15 cellular contexts compared by ENCODE assay signal in genomic region chr12:24177889-24178288, GRCh38.
A peak's percentile ranks its signal among the peaks of the same experiment; 100 is the strongest.
DNase-seq lines count a peak whose midpoint lies in the region; ATAC-seq and TF ChIP-seq lines count a peak whose summit lies in the region.
"Had no signal": no experiment of that assay in that cellular context is flagged by ENCODE, and none has a peak within 500 bp of the region (broad histone marks: within the 10 kb centered on the region; RNA-seq: fewer than 3 reads in every experiment).

No MANE protein-coding gene starts in this region.

- no peak overlapping the region for H3K27ac Mint-ChIP-seq in T-cell
- no peak overlapping the region for H3K27ac Mint-ChIP-seq in activated naive CD4-positive, alpha-beta T cell treated with anti-CD3 and anti-CD28 coated beads, Interleukin-2, amount 10 ng/mL, durations not matched to agents 7 days and 5 days
- H3K27ac Mint-ChIP-seq: activated CD4-positive, alpha-beta T cell treated with anti-CD3 and anti-CD28 coated beads, Interleukin-2, amount 10 ng/mL, durations not matched to agents 24 days and 14 days; activated naive CD4-positive, alpha-beta T cell treated with anti-CD3 and anti-CD28 coated beads, Interleukin-2, amount 50 U/mL, for 24 hours; neural progenitor cell had no signal

- no peaks in the 10 kb centered on the region for H3K9me3 ChIP-seq in lower lobe of right lung
- H3K9me3 ChIP-seq: SJCRH30 had no signal

- H3K4me3 Mint-ChIP-seq in T-cell: no peak overlapping the region
- H3K4me3 Mint-ChIP-seq in activated naive CD4-positive, alpha-beta T cell treated with anti-CD3 and anti-CD28 coated beads, Interleukin-2, amount 10 ng/mL, durations not matched to agents 7 days and 5 days: no peak overlapping the region
- H3K4me3 Mint-ChIP-seq: activated CD4-positive, alpha-beta T cell treated with anti-CD3 and anti-CD28 coated beads, Interleukin-2, amount 10 ng/mL, durations not matched to agents 24 days and 14 days; activated naive CD4-positive, alpha-beta T cell treated with anti-CD3 and anti-CD28 coated beads, Interleukin-2, amount 50 U/mL, for 24 hours; neural progenitor cell had no signal

- CTCF ChIA-PET in T-cell (lab: Charles Lee): interaction anchor here in 1 of 2 donors (0.6 kb wide), 1 partner anchor 11 kb away, joined by 4 read pairs; no protein-coding TSS in a partner anchor
- CTCF ChIA-PET in activated naive CD4-positive, alpha-beta T cell treated with anti-CD3 and anti-CD28 coated beads, Interleukin-2, amount 10 ng/mL, durations not matched to agents 7 days and 5 days (lab: Charles Lee): no interaction called here

- H3K4me1 ChIP-seq in lower lobe of right lung: no peaks in the 10 kb centered on the region
- H3K4me1 ChIP-seq: SJCRH30 had no signal

- POLR2A ChIA-PET in T-cell (lab: Charles Lee): no interaction called here

- H3K9me3 Mint-ChIP-seq in T-cell: no peaks in the 10 kb centered on the region
- no peaks in the 10 kb centered on the region for H3K9me3 Mint-ChIP-seq in activated naive CD4-positive, alpha-beta T cell treated with anti-CD3 and anti-CD28 coated beads, Interleukin-2, amount 10 ng/mL, durations not matched to agents 7 days and 5 days
- H3K9me3 Mint-ChIP-seq: activated CD4-positive, alpha-beta T cell treated with anti-CD3 and anti-CD28 coated beads, Interleukin-2, amount 10 ng/mL, durations not matched to agents 24 days and 14 days; activated naive CD4-positive, alpha-beta T cell treated with anti-CD3 and anti-CD28 coated beads, Interleukin-2, amount 50 U/mL, for 24 hours; neural progenitor cell had no signal

- no peak overlapping the region for H3K4me3 ChIP-seq in lower lobe of right lung
- H3K4me3 ChIP-seq: neural progenitor cell, SJCRH30 had no signal

- ATAC-seq in GM19043 (IDR thresholded peaks at IDR 0.05; ENCODE audit: low read depth, unreplicated experiment) (peak; percentile 77), GM21825 (IDR thresholded peaks at IDR 0.05; ENCODE audit: unreplicated experiment) (peak; percentile 89), HG03175 (IDR thresholded peaks at IDR 0.05; ENCODE audit: unreplicated experiment) (peak; percentile 87), lower lobe of right lung (peak; percentile 21 to 41), T-cell (replicated peaks in 1 of 4) (no peak)
- ATAC-seq: stimulated activated naive CD8-positive, alpha-beta T cell treated with anti-CD3 and anti-CD28 coated beads, Interleukin-15, Interleukin-2, amounts not matched to agents 100 U/mL and 50 U/mL, for 24 hours had no signal

- no peaks in the 10 kb centered on the region for H3K27me3 ChIP-seq in lower lobe of right lung (ENCODE audit: low read depth)
- H3K27me3 ChIP-seq: neural progenitor cell, SJCRH30 had no signal

- intact Hi-C loops in lower lobe of right lung (cut with DNase I): no loop called here

- DNase-seq in lower lobe of right lung (no peak), NCI-H1694 treated with DMSO at 0.1 percent for 48 hours (lab: John Stamatoyannopoulos, UW) (no peak), NCI-H1436 treated with DMSO at 0.1 percent for 48 hours (lab: John Stamatoyannopoulos, UW) (no peak), T-cell (no peak)
- DNase-seq in activated naive CD4-positive, alpha-beta T cell treated with anti-CD3 and anti-CD28 coated beads, Interleukin-2, amount 10 ng/mL, durations not matched to agents 7 days and 5 days: no peak
- DNase-seq: activated CD4-positive, alpha-beta T cell treated with anti-CD3 and anti-CD28 coated beads, Interleukin-2, amount 10 ng/mL, durations not matched to agents 24 days and 14 days; Calu3; NCI-H2171 treated with DMSO at 0.1 percent for 48 hours; SJCRH30; stimulated activated naive CD8-positive, alpha-beta T cell treated with anti-CD3 and anti-CD28 coated beads, Interleukin-15, Interleukin-2, amounts not matched to agents 100 U/mL and 50 U/mL, for 24 hours had no signal

- H3K27ac ChIP-seq in lower lobe of right lung: no peak overlapping the region
- H3K27ac ChIP-seq: neural progenitor cell, SJCRH30 had no signal

- no peaks in the 10 kb centered on the region for H3K36me3 Mint-ChIP-seq in T-cell
- no peaks in the 10 kb centered on the region for H3K36me3 Mint-ChIP-seq in activated naive CD4-positive, alpha-beta T cell treated with anti-CD3 and anti-CD28 coated beads, Interleukin-2, amount 10 ng/mL, durations not matched to agents 7 days and 5 days
- H3K36me3 Mint-ChIP-seq: activated naive CD4-positive, alpha-beta T cell treated with anti-CD3 and anti-CD28 coated beads, Interleukin-2, amount 50 U/mL, for 24 hours had no signal

- no peaks in the 10 kb centered on the region for H3K36me3 ChIP-seq in lower lobe of right lung
- H3K36me3 ChIP-seq: neural progenitor cell, SJCRH30 had no signal

- no peak for TF ChIP-seq CTCF in lower lobe of right lung (IDR thresholded peaks at IDR 0.05)

- peaks cover 0 to 4% of the 10 kb centered on the region in 2 donors for H3K27me3 Mint-ChIP-seq in T-cell
- no peaks in the 10 kb centered on the region for H3K27me3 Mint-ChIP-seq in activated naive CD4-positive, alpha-beta T cell treated with anti-CD3 and anti-CD28 coated beads, Interleukin-2, amount 10 ng/mL, durations not matched to agents 7 days and 5 days
- H3K27me3 Mint-ChIP-seq: activated CD4-positive, alpha-beta T cell treated with anti-CD3 and anti-CD28 coated beads, Interleukin-2, amount 10 ng/mL, durations not matched to agents 24 days and 14 days; activated naive CD4-positive, alpha-beta T cell treated with anti-CD3 and anti-CD28 coated beads, Interleukin-2, amount 50 U/mL, for 24 hours had no signal

- no peaks in the 10 kb centered on the region for H3K4me1 Mint-ChIP-seq in T-cell
- H3K4me1 Mint-ChIP-seq in activated naive CD4-positive, alpha-beta T cell treated with anti-CD3 and anti-CD28 coated beads, Interleukin-2, amount 10 ng/mL, durations not matched to agents 7 days and 5 days: no peaks in the 10 kb centered on the region
- H3K4me1 Mint-ChIP-seq: activated CD4-positive, alpha-beta T cell treated with anti-CD3 and anti-CD28 coated beads, Interleukin-2, amount 10 ng/mL, durations not matched to agents 24 days and 14 days; activated naive CD4-positive, alpha-beta T cell treated with anti-CD3 and anti-CD28 coated beads, Interleukin-2, amount 50 U/mL, for 24 hours had no signal

Comparison
In these comparisons a context has a peak if more than half of its experiments do, and no peak if none do; other contexts are left out.
1. ATAC-seq: peak in GM19043 (single experiment), GM21825 (single experiment), HG03175 (single experiment) and lower lobe of right lung (2 of 2); none in T-cell (0 of 4).